15 cellular contexts compared by ENCODE assay signal in genomic region chr10:3865565-3865964, GRCh38.
DNase-seq lines count a peak whose midpoint lies in the region; ATAC-seq and TF ChIP-seq lines count a peak whose summit lies in the region.
"Had no signal": no experiment of that assay in that cellular context is flagged by ENCODE, and none has a peak within 500 bp of the region (broad histone marks: within the 10 kb centered on the region; RNA-seq: fewer than 3 reads in every experiment).

No MANE protein-coding gene starts in this region.

- H3K27ac Mint-ChIP-seq in activated T-cell treated with anti-CD3 and anti-CD28 coated beads, Interleukin-2, amount 50 U/mL, for 24 hours: peak overlapping the region; percentile 96
- H3K27ac Mint-ChIP-seq in stimulated activated effector memory CD8-positive, alpha-beta T cell treated with anti-CD3 and anti-CD28 coated beads, Interleukin-12 subunit alpha, Interleukin-12 subunit beta, amount 100 ng/mL, for 72 hours: peak overlapping the region; percentile 84
- H3K27ac Mint-ChIP-seq in Calu3 (ENCODE audit: unreplicated experiment): no peak overlapping the region
- H3K27ac Mint-ChIP-seq: mesothelial cell of epicardium, WTC11 had no signal

- H3K36me3 Mint-ChIP-seq in activated T-cell treated with anti-CD3 and anti-CD28 coated beads, Interleukin-2, amount 50 U/mL, for 24 hours (ENCODE audit: low read depth): no peaks in the 10 kb centered on the region
- H3K36me3 Mint-ChIP-seq in stimulated activated effector memory CD8-positive, alpha-beta T cell treated with anti-CD3 and anti-CD28 coated beads, Interleukin-12 subunit alpha, Interleukin-12 subunit beta, amount 100 ng/mL, for 72 hours: peaks cover 6% of the 10 kb centered on the region
- H3K36me3 Mint-ChIP-seq in Calu3 (ENCODE audit: insufficient read depth, unreplicated experiment): peaks cover 12% of the 10 kb centered on the region
- H3K36me3 Mint-ChIP-seq: mesothelial cell of epicardium, WTC11 had no signal

- no peak for TF ChIP-seq CTCF in Calu3 (IDR thresholded peaks at IDR 0.05; ENCODE audit: unreplicated experiment)

- peak overlapping the region; percentile 28 for H3K4me3 Mint-ChIP-seq in activated T-cell treated with anti-CD3 and anti-CD28 coated beads, Interleukin-2, amount 50 U/mL, for 24 hours
- H3K4me3 Mint-ChIP-seq in stimulated activated effector memory CD8-positive, alpha-beta T cell treated with anti-CD3 and anti-CD28 coated beads, Interleukin-12 subunit alpha, Interleukin-12 subunit beta, amount 100 ng/mL, for 72 hours: peak overlapping the region; percentile 34
- no peak overlapping the region for H3K4me3 Mint-ChIP-seq in Calu3 (ENCODE audit: low read depth, unreplicated experiment)
- H3K4me3 Mint-ChIP-seq: mesothelial cell of epicardium, WTC11 had no signal

- intact Hi-C loops in Calu3 (cut with micrococcal nuclease; ENCODE audit: unreplicated experiment): no loop called here

- ATAC-seq in GM19463 (IDR thresholded peaks at IDR 0.05; ENCODE audit: unreplicated experiment): peak; percentile 29
- ATAC-seq in HG03432 (IDR thresholded peaks at IDR 0.05; ENCODE audit: unreplicated experiment): peak; percentile 52
- ATAC-seq in stimulated activated effector memory CD8-positive, alpha-beta T cell treated with anti-CD3 and anti-CD28 coated beads, Interleukin-12 subunit alpha, Interleukin-12 subunit beta, amount 100 ng/mL, for 72 hours: peak; percentile 14
- no peak for ATAC-seq in HG03571 (IDR thresholded peaks at IDR 0.05; ENCODE audit: unreplicated experiment)
- ATAC-seq: left colon, WTC11 had no signal

- no peak for DNase-seq in activated T-cell treated with anti-CD3 and anti-CD28 coated beads, Interleukin-2, amount 50 U/mL, for 24 hours
- DNase-seq in activated T-cell treated with anti-CD3 and anti-CD28 coated beads, Interleukin-2, amount 50 U/mL, for 48 hours: no peak
- peak in 1 of 2 donors; percentile 23 for DNase-seq in stimulated activated effector memory CD8-positive, alpha-beta T cell treated with anti-CD3 and anti-CD28 coated beads, Interleukin-12 subunit alpha, Interleukin-12 subunit beta, amount 100 ng/mL, for 72 hours (ENCODE audit: low spot score in 2 of 2)
- no peak for DNase-seq in Calu3
- DNase-seq in NCI-H1930 (lab: John Stamatoyannopoulos, UW): no peak
- DNase-seq: ACHN, colonic mucosa, left colon, NCI-H1417, Right ventricle myocardium superior had no signal

- H3K4me1 Mint-ChIP-seq in activated T-cell treated with anti-CD3 and anti-CD28 coated beads, Interleukin-2, amount 50 U/mL, for 24 hours (ENCODE audit: low read depth): peaks cover 69% of the 10 kb centered on the region
- H3K4me1 Mint-ChIP-seq in stimulated activated effector memory CD8-positive, alpha-beta T cell treated with anti-CD3 and anti-CD28 coated beads, Interleukin-12 subunit alpha, Interleukin-12 subunit beta, amount 100 ng/mL, for 72 hours: peaks cover 62% of the 10 kb centered on the region
- H3K4me1 Mint-ChIP-seq in Calu3 (ENCODE audit: low read depth, unreplicated experiment): peaks cover 33% of the 10 kb centered on the region

- H3K9me3 Mint-ChIP-seq in activated T-cell treated with anti-CD3 and anti-CD28 coated beads, Interleukin-2, amount 50 U/mL, for 24 hours: no peaks in the 10 kb centered on the region
- no peaks in the 10 kb centered on the region for H3K9me3 Mint-ChIP-seq in stimulated activated effector memory CD8-positive, alpha-beta T cell treated with anti-CD3 and anti-CD28 coated beads, Interleukin-12 subunit alpha, Interleukin-12 subunit beta, amount 100 ng/mL, for 72 hours
- H3K9me3 Mint-ChIP-seq in Calu3 (ENCODE audit: low read depth, unreplicated experiment): no peaks in the 10 kb centered on the region
- H3K9me3 Mint-ChIP-seq: mesothelial cell of epicardium, WTC11 had no signal

- no peaks in the 10 kb centered on the region for H3K27me3 Mint-ChIP-seq in activated T-cell treated with anti-CD3 and anti-CD28 coated beads, Interleukin-2, amount 50 U/mL, for 24 hours
- H3K27me3 Mint-ChIP-seq in Calu3 (ENCODE audit: unreplicated experiment): no peaks in the 10 kb centered on the region

- CTCF ChIA-PET in Calu3 (lab: Charles Lee): no interaction called here

- no TSS peak for BruUV-seq in Calu3 (replicated peaks; lab: Mats Ljungman, UMichigan)
